Comparison of ENCODE assay signal across 1 cellular context in the genomic region with DNA sequence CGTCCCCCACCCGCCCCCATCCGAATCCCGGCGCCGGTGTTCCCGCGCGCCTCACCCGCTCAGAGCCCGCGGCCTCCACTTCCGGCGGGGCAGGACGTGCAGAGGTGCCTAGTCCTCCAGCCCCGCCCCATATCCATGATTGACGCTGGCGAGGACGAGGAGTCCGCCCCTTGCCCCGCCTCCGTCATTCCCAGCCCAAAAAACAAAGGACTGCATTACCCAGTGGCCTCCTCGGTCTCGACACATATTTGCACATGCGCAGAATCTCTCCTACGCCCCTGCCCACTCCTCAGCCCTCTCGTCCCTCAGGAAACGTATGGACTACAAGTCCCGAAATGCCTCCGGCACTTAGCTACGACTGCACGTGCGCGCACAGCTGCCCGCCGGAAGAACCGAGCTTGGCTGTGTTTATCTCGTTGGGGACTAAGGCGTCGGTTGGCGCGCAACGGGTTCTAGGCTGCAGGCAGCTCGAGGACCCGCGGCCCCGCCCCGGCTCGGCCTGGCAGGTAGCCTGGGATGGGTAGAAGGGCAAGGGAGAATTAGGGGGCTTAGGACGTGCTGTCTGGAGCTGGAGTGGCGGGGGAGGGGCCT.
TF ChIP-seq lines count a peak whose summit lies in the region.

A gene with protein sequence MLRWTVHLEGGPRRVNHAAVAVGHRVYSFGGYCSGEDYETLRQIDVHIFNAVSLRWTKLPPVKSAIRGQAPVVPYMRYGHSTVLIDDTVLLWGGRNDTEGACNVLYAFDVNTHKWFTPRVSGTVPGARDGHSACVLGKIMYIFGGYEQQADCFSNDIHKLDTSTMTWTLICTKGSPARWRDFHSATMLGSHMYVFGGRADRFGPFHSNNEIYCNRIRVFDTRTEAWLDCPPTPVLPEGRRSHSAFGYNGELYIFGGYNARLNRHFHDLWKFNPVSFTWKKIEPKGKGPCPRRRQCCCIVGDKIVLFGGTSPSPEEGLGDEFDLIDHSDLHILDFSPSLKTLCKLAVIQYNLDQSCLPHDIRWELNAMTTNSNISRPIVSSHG (plus strand): TSS at position 407 of the 591 bp plus-strand sequence. CDS start 2,944 bp downstream, outside the sequence.
A gene (minus strand): TSS at position 104 of the 591 bp plus-strand sequence. CDS start 133 bp downstream, outside the sequence.

TF ChIP-seq in K562, 482 proteins besides CTCF, POLR2A, EP300 and RAD21 (continued from another document and continues in another):
- TF ChIP-seq, protein P1, sequence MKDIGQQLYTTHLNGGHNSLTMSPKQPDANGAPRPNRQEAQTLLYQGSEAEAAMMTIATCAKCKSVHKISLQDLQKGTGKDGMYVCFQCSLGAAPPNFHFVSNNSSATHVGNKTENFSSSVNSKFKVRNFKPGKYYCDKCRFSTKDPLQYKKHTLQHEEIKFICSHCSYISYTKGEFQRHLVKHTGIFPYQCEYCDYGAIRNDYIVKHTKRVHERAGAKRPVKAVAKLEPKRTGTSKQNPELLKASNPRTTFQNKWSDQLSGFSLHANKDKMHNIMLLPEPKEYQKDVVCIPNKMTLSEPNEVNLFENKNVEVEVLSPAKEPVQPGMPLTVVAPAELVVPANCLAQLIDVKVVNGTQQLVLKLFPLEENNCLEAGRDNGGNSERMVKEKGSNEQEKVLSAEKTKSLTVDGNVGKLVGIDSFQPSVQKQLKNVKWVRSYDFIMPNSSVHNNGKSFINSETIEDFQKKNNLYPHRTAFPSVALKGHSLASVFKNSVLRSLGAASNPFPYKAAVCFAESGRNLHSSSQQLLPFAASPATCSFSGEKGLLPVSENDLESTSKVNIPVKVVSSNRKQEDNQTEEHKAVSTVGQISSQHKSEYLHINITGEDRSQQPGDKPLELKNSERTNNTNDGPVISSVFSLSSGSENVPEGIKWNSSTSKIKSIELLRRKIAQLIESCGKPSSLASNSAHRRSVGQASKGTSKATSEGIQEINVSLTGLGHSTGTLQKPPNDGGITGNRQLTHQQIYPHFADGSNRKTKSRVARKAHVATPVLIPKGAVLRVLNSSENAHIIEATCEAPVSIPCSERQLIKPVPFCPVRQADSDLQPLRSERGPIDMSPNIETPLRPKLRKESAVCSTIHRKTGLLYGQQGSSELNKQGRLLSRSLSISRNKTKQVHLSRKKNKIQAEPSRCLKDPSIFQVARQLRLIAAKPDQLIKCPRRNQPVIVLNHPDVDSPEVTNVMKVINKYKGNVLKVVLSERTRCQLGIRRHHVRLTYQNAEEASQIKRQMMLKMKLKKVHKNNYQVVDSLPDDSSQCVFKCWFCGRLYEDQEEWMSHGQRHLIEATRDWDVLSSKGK (CRISPR knock-in tag; IDR thresholded peaks at IDR 0.05): no peak
- TF ChIP-seq NCOA2 (IDR thresholded peaks at IDR 0.05; ENCODE audit: partially characterized antibody in 2 of 2): no peak
- TF ChIP-seq ZFP1 (CRISPR knock-in tag; IDR thresholded peaks at IDR 0.05): no peak
- no peak for TF ChIP-seq CBFB (CRISPR knock-in tag; IDR thresholded peaks at IDR 0.05)
- no peak for TF ChIP-seq ZNF717 (CRISPR knock-in tag; IDR thresholded peaks at IDR 0.05)
- TF ChIP-seq MCM2 (IDR thresholded peaks at IDR 0.05; ENCODE audit: low read depth): no peak
- no peak for TF ChIP-seq NR2C1 (IDR thresholded peaks at IDR 0.05)
- TF ChIP-seq NR2C1 (tag; IDR thresholded peaks at IDR 0.05): peak; percentile 62; the same call in 1 of the 2 replicates
- no peak for TF ChIP-seq CEBPB (tag; IDR thresholded peaks at IDR 0.05)
- no peak for TF ChIP-seq ZNF785 (CRISPR knock-in tag; IDR thresholded peaks at IDR 0.05)
- no peak for TF ChIP-seq MCM3 (IDR thresholded peaks at IDR 0.05)
- TF ChIP-seq BRD4 (IDR thresholded peaks at IDR 0.05): no peak
- TF ChIP-seq, protein P2, sequence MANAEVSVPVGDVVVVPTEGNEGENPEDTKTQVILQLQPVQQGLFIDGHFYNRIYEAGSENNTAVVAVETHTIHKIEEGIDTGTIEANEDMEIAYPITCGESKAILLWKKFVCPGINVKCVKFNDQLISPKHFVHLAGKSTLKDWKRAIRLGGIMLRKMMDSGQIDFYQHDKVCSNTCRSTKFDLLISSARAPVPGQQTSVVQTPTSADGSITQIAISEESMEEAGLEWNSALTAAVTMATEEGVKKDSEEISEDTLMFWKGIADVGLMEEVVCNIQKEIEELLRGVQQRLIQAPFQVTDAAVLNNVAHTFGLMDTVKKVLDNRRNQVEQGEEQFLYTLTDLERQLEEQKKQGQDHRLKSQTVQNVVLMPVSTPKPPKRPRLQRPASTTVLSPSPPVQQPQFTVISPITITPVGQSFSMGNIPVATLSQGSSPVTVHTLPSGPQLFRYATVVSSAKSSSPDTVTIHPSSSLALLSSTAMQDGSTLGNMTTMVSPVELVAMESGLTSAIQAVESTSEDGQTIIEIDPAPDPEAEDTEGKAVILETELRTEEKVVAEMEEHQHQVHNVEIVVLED (CRISPR knock-in tag; IDR thresholded peaks at IDR 0.05): peak; percentile 85
- peak; percentile 14; the same call in 1 of the 2 replicates for TF ChIP-seq NFE2 (IDR thresholded peaks at IDR 0.05; ENCODE audit: low read depth)
- TF ChIP-seq ZNF41 (CRISPR knock-in tag; conservative IDR thresholded peaks at IDR 0.05): no peak
- peak; percentile 71; the same call in 1 of the 2 replicates for TF ChIP-seq POLR2AphosphoS5 (IDR thresholded peaks at IDR 0.05; ENCODE audit: control insufficient read depth, insufficient read depth, low read depth, low read length)
- no peak for TF ChIP-seq EWSR1 (IDR thresholded peaks at IDR 0.05; ENCODE audit: borderline replicate concordance, low read depth, partially characterized antibody)
- TF ChIP-seq, protein P3, sequence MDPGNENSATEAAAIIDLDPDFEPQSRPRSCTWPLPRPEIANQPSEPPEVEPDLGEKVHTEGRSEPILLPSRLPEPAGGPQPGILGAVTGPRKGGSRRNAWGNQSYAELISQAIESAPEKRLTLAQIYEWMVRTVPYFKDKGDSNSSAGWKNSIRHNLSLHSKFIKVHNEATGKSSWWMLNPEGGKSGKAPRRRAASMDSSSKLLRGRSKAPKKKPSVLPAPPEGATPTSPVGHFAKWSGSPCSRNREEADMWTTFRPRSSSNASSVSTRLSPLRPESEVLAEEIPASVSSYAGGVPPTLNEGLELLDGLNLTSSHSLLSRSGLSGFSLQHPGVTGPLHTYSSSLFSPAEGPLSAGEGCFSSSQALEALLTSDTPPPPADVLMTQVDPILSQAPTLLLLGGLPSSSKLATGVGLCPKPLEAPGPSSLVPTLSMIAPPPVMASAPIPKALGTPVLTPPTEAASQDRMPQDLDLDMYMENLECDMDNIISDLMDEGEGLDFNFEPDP (CRISPR knock-in tag; IDR thresholded peaks at IDR 0.05): no peak
- TF ChIP-seq HMGN3 (IDR thresholded peaks at IDR 0.05; ENCODE audit: borderline replicate concordance, extremely low read depth, insufficient read length, low read depth, low read length): no peak
- TF ChIP-seq, protein P4, sequence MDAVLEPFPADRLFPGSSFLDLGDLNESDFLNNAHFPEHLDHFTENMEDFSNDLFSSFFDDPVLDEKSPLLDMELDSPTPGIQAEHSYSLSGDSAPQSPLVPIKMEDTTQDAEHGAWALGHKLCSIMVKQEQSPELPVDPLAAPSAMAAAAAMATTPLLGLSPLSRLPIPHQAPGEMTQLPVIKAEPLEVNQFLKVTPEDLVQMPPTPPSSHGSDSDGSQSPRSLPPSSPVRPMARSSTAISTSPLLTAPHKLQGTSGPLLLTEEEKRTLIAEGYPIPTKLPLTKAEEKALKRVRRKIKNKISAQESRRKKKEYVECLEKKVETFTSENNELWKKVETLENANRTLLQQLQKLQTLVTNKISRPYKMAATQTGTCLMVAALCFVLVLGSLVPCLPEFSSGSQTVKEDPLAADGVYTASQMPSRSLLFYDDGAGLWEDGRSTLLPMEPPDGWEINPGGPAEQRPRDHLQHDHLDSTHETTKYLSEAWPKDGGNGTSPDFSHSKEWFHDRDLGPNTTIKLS (IDR thresholded peaks at IDR 0.05; ENCODE audit: borderline replicate concordance, low read depth): peak; percentile 99
- no peak for TF ChIP-seq ZNF79 (CRISPR knock-in tag; IDR thresholded peaks at IDR 0.05; ENCODE audit: low read depth)
- no peak for TF ChIP-seq CBX8 (IDR thresholded peaks at IDR 0.05; ENCODE audit: borderline replicate concordance, extremely low read depth, low read depth, low read length, poor library complexity, severe bottlenecking)
- TF ChIP-seq, protein P5, sequence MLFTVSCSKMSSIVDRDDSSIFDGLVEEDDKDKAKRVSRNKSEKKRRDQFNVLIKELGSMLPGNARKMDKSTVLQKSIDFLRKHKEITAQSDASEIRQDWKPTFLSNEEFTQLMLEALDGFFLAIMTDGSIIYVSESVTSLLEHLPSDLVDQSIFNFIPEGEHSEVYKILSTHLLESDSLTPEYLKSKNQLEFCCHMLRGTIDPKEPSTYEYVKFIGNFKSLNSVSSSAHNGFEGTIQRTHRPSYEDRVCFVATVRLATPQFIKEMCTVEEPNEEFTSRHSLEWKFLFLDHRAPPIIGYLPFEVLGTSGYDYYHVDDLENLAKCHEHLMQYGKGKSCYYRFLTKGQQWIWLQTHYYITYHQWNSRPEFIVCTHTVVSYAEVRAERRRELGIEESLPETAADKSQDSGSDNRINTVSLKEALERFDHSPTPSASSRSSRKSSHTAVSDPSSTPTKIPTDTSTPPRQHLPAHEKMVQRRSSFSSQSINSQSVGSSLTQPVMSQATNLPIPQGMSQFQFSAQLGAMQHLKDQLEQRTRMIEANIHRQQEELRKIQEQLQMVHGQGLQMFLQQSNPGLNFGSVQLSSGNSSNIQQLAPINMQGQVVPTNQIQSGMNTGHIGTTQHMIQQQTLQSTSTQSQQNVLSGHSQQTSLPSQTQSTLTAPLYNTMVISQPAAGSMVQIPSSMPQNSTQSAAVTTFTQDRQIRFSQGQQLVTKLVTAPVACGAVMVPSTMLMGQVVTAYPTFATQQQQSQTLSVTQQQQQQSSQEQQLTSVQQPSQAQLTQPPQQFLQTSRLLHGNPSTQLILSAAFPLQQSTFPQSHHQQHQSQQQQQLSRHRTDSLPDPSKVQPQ (CRISPR knock-in tag; IDR thresholded peaks at IDR 0.05; ENCODE audit: borderline replicate concordance): 0 out of 2 replicates have a peak, but pooled peaks have one; percentile 49
- TF ChIP-seq ZNF561 (CRISPR knock-in tag; conservative IDR thresholded peaks at IDR 0.05): no peak
- no peak for TF ChIP-seq TAL1 (IDR thresholded peaks at IDR 0.05)
- TF ChIP-seq ESRRB (CRISPR knock-in tag; IDR thresholded peaks at IDR 0.05; ENCODE audit: borderline replicate concordance): no peak
- TF ChIP-seq MAZ (CRISPR knock-in tag; conservative IDR thresholded peaks at IDR 0.05 in 1 of 2, IDR thresholded peaks at IDR 0.05 in 1 of 2): peak; percentile 74 to 75; a peak in 2 of 4 replicates
- TF ChIP-seq, protein P6, sequence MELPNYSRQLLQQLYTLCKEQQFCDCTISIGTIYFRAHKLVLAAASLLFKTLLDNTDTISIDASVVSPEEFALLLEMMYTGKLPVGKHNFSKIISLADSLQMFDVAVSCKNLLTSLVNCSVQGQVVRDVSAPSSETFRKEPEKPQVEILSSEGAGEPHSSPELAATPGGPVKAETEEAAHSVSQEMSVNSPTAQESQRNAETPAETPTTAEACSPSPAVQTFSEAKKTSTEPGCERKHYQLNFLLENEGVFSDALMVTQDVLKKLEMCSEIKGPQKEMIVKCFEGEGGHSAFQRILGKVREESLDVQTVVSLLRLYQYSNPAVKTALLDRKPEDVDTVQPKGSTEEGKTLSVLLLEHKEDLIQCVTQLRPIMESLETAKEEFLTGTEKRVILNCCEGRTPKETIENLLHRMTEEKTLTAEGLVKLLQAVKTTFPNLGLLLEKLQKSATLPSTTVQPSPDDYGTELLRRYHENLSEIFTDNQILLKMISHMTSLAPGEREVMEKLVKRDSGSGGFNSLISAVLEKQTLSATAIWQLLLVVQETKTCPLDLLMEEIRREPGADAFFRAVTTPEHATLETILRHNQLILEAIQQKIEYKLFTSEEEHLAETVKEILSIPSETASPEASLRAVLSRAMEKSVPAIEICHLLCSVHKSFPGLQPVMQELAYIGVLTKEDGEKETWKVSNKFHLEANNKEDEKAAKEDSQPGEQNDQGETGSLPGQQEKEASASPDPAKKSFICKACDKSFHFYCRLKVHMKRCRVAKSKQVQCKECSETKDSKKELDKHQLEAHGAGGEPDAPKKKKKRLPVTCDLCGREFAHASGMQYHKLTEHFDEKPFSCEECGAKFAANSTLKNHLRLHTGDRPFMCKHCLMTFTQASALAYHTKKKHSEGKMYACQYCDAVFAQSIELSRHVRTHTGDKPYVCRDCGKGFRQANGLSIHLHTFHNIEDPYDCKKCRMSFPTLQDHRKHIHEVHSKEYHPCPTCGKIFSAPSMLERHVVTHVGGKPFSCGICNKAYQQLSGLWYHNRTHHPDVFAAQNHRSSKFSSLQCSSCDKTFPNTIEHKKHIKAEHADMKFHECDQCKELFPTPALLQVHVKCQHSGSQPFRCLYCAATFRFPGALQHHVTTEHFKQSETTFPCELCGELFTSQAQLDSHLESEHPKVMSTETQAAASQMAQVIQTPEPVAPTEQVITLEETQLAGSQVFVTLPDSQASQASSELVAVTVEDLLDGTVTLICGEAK (IDR thresholded peaks at IDR 0.05): peak; percentile 87
- TF ChIP-seq, protein P6 (CRISPR knock-in tag; IDR thresholded peaks at IDR 0.05): no peak
- no peak for TF ChIP-seq ATF1 (CRISPR knock-in tag; IDR thresholded peaks at IDR 0.05)
- peak; percentile 94 for TF ChIP-seq ATF1 (tag; IDR thresholded peaks at IDR 0.05)
- no peak for TF ChIP-seq MAFF (IDR thresholded peaks at IDR 0.05; ENCODE audit: low read length)
